ENCODE assay signal across 23 cellular contexts in the genomic region with DNA sequence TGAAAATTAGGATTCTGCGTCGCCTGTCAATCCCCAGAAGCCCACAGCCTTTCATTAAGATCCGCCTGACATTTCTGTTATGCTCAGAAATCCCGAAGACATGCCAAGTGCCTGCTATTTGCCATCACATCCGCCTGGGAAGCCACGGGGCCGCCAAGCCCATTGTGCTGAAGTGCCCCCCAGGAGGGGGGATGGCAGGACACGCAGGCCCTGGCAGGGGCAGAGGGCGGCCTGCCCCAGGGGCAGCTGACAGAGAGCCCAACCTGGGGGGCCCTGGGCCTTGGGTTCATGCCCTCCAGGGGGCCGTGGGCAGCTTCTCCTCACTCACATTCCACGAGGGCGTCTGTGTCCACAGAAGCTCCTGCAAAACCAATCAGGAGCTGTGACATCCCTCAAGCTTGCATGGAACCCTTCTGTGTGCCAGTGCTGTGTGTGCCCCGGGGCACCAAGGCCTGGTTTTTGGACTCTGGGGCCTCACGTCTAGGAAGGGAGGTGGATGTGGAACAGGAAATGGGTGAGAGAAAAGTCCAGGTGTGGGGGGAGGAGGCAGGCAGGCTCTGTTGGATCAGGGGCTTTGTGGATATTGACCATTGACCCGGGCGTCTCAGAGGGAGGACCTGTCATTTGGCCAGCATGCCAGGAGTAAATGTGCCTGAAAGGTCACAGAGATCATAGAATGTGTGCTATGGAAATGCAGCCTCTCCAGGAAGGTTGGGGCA.
DNase-seq lines count a peak whose midpoint lies in the region; TF ChIP-seq lines count a peak whose summit lies in the region.
"Had no signal": no experiment of that assay in that cellular context is flagged by ENCODE, and none has a peak within 500 bp of the region (broad histone marks: within the 10 kb centered on the region; RNA-seq: fewer than 3 reads in every experiment).

No MANE protein-coding gene starts in this region.

- H3K9me3 ChIP-seq in OCI-LY3 (ENCODE audit: insufficient read depth, low read length): no peaks in the 10 kb centered on the region
- H3K9me3 ChIP-seq in liver (ENCODE audit: control insufficient read depth in 4 of 4, low read length in 3 of 4): no peaks in the 10 kb centered on the region
- H3K9me3 ChIP-seq in testis: no peaks in the 10 kb centered on the region
- H3K9me3 ChIP-seq in HAP-1: no peaks in the 10 kb centered on the region
- H3K9me3 ChIP-seq: mucosa of descending colon, sigmoid colon, thoracic aorta had no signal

- intact Hi-C loops in testis (cut with DNase I; ENCODE audit: low total_unique reads): no loop called here

- no peak for TF ChIP-seq POLR2A in testis (IDR thresholded peaks at IDR 0.05)

- peaks cover 19% of the 10 kb centered on the region for H3K4me1 ChIP-seq in OCI-LY3 (ENCODE audit: low read length)
- peaks cover 0 to 6% (median 0%) of the 10 kb centered on the region in 4 donors for H3K4me1 ChIP-seq in liver (ENCODE audit: control insufficient read depth in 4 of 4, insufficient read depth in 4 of 4, low read length in 3 of 4)
- no peaks in the 10 kb centered on the region for H3K4me1 ChIP-seq in testis
- H3K4me1 ChIP-seq in HAP-1: no peaks in the 10 kb centered on the region; the same call in 1 of the 2 replicates

- TF ChIP-seq CTCF in OCI-LY3 (IDR thresholded peaks at IDR 0.05; ENCODE audit: low read depth, low read length) (no peak), liver (IDR thresholded peaks at IDR 0.05; ENCODE audit: low read depth, low read length, missing input control) (no peak), testis (IDR thresholded peaks at IDR 0.05) (no peak)

- peak; percentile 47 for DNase-seq in activated CD8-positive, alpha-beta memory T cell treated with anti-CD3 and anti-CD28 coated beads for 24 hours
- DNase-seq in activated CD8-positive, alpha-beta memory T cell treated with anti-CD3 and anti-CD28 coated beads, Interleukin-2, amount 50 U/mL, for 4 hours: no peak
- DNase-seq in testis (peak; percentile 7), HAP-1 (ENCODE audit: low spot score in 2 of 2) (no peak), midbrain (lab: John Stamatoyannopoulos, UW) (no peak), globus pallidus (ENCODE audit: low spot score) (no peak)
- DNase-seq: activated CD4-positive, alpha-beta T cell treated with anti-CD3 and anti-CD28 coated beads for 1 hour; activated naive CD4-positive, alpha-beta T cell; activated T-cell treated with anti-CD3 and anti-CD28 coated beads, Interleukin-2, amount 50 U/mL, for 72 hours; glutamatergic neuron; GOT3; mucosa of descending colon; NCI-H1092 treated with DMSO at 0.1 percent for 48 hours; NCI-H187 treated with DMSO at 0.1 percent for 48 hours; NCI-H226; NCI-H69; stimulated activated CD4-positive, alpha-beta T cell treated with anti-CD3 and anti-CD28 coated beads, Interleukin-15, amount 100 ng/mL, for 24 hours; stimulated activated naive CD4-positive, alpha-beta T cell treated with Interleukin-2 at 50 U/mL for 16 hours had no signal

- no peaks in the 10 kb centered on the region for H4K20me1 ChIP-seq in OCI-LY3 (ENCODE audit: insufficient read depth, low read length)

- peak overlapping the region; percentile 39 for H2AFZ ChIP-seq in OCI-LY3 (ENCODE audit: low read depth, low read length)

- H3K36me3 ChIP-seq in OCI-LY3 (replicated peaks; ENCODE audit: low read depth, low read length) (no peaks in the 10 kb centered on the region), liver (ENCODE audit: control insufficient read depth in 4 of 4, insufficient read depth in 3 of 4, low read depth in 1 of 4, low read length in 3 of 4) (no peaks in the 10 kb centered on the region), testis (ENCODE audit: low read depth, missing control alignments) (no peaks in the 10 kb centered on the region), HAP-1 (replicated peaks) (no peaks in the 10 kb centered on the region)
- H3K36me3 ChIP-seq: sigmoid colon, thoracic aorta had no signal

- no peaks in the 10 kb centered on the region for H3K27me3 ChIP-seq in OCI-LY3 (ENCODE audit: low read depth, low read length)
- no peaks in the 10 kb centered on the region for H3K27me3 ChIP-seq in liver (ENCODE audit: control insufficient read depth in 4 of 4, insufficient read depth in 4 of 4, low read length in 3 of 4)
- H3K27me3 ChIP-seq in testis: no peaks in the 10 kb centered on the region
- H3K27me3 ChIP-seq in HAP-1 (ENCODE audit: low read depth): no peaks in the 10 kb centered on the region

- 65% methylated on average over 16 of the region's 16 CpGs for WGBS in liver
- 78 to 88% methylated on average over 9 to 16 of the region's 16 CpGs for WGBS in testis, 2 donors

- no peak for TF ChIP-seq RAD21 in liver (IDR thresholded peaks at IDR 0.05)

- in situ Hi-C loops in HAP-1 (cut with MboI; ENCODE audit: low sequenced_read_pairs): no loop called here

- H3K9ac ChIP-seq in OCI-LY3 (ENCODE audit: low read length): no peak overlapping the region
- H3K9ac ChIP-seq in liver (ENCODE audit: low read depth in 1 of 2, low read length in 2 of 2): no peak overlapping the region

- H3K27ac ChIP-seq in OCI-LY3 (ENCODE audit: low read length) (no peak overlapping the region), liver (ENCODE audit: low read depth in 1 of 2, low read length in 2 of 2) (no peak overlapping the region), testis (no peak overlapping the region)
- H3K27ac ChIP-seq: epithelial cell of prostate, sigmoid colon, thoracic aorta had no signal

- peak overlapping the region; percentile 65 for H3K4me2 ChIP-seq in OCI-LY3 (ENCODE audit: low read length)

- no peaks in the 10 kb centered on the region for H3K79me2 ChIP-seq in OCI-LY3 (ENCODE audit: low read length)

- H3K4me3 ChIP-seq in OCI-LY3 (ENCODE audit: low read length): peak overlapping the region; percentile 61
- H3K4me3 ChIP-seq in liver (ENCODE audit: low read depth in 1 of 3, low read length in 3 of 3): no peak overlapping the region
- no peak overlapping the region for H3K4me3 ChIP-seq in testis
- no peak overlapping the region for H3K4me3 ChIP-seq in HAP-1
- H3K4me3 ChIP-seq: mucosa of descending colon, sigmoid colon, thoracic aorta had no signal

TF ChIP-seq in liver, 16 proteins besides CTCF, POLR2A, EP300 and RAD21:
- TF ChIP-seq, protein P1, sequence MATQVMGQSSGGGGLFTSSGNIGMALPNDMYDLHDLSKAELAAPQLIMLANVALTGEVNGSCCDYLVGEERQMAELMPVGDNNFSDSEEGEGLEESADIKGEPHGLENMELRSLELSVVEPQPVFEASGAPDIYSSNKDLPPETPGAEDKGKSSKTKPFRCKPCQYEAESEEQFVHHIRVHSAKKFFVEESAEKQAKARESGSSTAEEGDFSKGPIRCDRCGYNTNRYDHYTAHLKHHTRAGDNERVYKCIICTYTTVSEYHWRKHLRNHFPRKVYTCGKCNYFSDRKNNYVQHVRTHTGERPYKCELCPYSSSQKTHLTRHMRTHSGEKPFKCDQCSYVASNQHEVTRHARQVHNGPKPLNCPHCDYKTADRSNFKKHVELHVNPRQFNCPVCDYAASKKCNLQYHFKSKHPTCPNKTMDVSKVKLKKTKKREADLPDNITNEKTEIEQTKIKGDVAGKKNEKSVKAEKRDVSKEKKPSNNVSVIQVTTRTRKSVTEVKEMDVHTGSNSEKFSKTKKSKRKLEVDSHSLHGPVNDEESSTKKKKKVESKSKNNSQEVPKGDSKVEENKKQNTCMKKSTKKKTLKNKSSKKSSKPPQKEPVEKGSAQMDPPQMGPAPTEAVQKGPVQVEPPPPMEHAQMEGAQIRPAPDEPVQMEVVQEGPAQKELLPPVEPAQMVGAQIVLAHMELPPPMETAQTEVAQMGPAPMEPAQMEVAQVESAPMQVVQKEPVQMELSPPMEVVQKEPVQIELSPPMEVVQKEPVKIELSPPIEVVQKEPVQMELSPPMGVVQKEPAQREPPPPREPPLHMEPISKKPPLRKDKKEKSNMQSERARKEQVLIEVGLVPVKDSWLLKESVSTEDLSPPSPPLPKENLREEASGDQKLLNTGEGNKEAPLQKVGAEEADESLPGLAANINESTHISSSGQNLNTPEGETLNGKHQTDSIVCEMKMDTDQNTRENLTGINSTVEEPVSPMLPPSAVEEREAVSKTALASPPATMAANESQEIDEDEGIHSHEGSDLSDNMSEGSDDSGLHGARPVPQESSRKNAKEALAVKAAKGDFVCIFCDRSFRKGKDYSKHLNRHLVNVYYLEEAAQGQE (IDR thresholded peaks at IDR 0.05): no peak
- TF ChIP-seq RXRA (IDR thresholded peaks at IDR 0.05) (no peak), HNF4A (conservative IDR thresholded peaks at IDR 0.05) (peak; percentile 32 to 38), NR2F2 (IDR thresholded peaks at IDR 0.05) (no peak), YY1 (IDR thresholded peaks at IDR 0.05) (no peak)
- TF ChIP-seq, protein P2, sequence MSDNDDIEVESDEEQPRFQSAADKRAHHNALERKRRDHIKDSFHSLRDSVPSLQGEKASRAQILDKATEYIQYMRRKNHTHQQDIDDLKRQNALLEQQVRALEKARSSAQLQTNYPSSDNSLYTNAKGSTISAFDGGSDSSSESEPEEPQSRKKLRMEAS (IDR thresholded peaks at IDR 0.05): no peak

Comparison
In these comparisons a context has a peak if more than half of its experiments do, and no peak if none do; other contexts are left out.
1. DNase-seq: peak in activated CD8-positive, alpha-beta memory T cell treated with anti-CD3 and anti-CD28 coated beads for 24 hours (single experiment) and testis (single experiment); none in activated CD8-positive, alpha-beta memory T cell treated with anti-CD3 and anti-CD28 coated beads, Interleukin-2, amount 50 U/mL, for 4 hours (single experiment), HAP-1 (0 of 2), midbrain (single experiment) and globus pallidus (single experiment).